Comparison of ENCODE assay signal across 13 cellular contexts in genomic region chr2:223538920-223539440, GRCh38.
A peak's percentile ranks its signal among the peaks of the same experiment; 100 is the strongest.
DNase-seq lines count a peak whose midpoint lies in the region; ATAC-seq, FAIRE-seq and TF ChIP-seq lines count a peak whose summit lies in the region.
"Had no signal": no experiment of that assay in that cellular context is flagged by ENCODE, and none has a peak within 500 bp of the region (broad histone marks: within the 10 kb centered on the region; RNA-seq: fewer than 3 reads in every experiment).

No MANE protein-coding gene starts in this region.

- no peak for DNase-seq in MCF 10A (ENCODE audit: unreplicated experiment)
- no peak for DNase-seq in breast epithelium (ENCODE audit: low spot score in 2 of 2)
- no peak for DNase-seq in SK-N-MC (ENCODE audit: low read depth, low spot score)
- DNase-seq in right cardiac atrium, result peak in 2 of 3 donors; percentile 37 to 47
- DNase-seq in type B pancreatic cell (ENCODE audit: extremely low spot score, unreplicated experiment), result no peak
- no peak for DNase-seq in frontal cortex (ENCODE audit: low spot score in 2 of 2)
- no peak for DNase-seq in GDM1 (lab: John Stamatoyannopoulos, UW)
- DNase-seq: activated CD4-positive, CD25-positive, alpha-beta regulatory T cell treated with anti-CD3 and anti-CD28 coated beads, Interleukin-2, amount 50 U/mL, for 72 hours; activated naive CD4-positive, alpha-beta T cell treated with anti-CD3 and anti-CD28 coated beads, Interleukin-2, amount 10 ng/mL, durations not matched to agents 7 days and 5 days; immature natural killer cell; uterus had no signal

- intact Hi-C loops in MCF 10A (cut with micrococcal nuclease) (no loop called here), breast epithelium (cut with DNase I; ENCODE audit: low total_unique reads) (no loop called here), right cardiac atrium (cut with DNase I) (loop anchor here in 1 of 4 donors (10.0 kb wide), 1 partner anchor 74 kb away; no protein-coding TSS in a partner anchor)

- no peak for FAIRE-seq in frontal cortex (lab: Jason Lieb, UNC)

- H3K4me1 ChIP-seq in breast epithelium (no peaks in the 10 kb centered on the region), right cardiac atrium (ENCODE audit: control insufficient read depth, insufficient read depth, low read length) (peaks cover 2% of the 10 kb centered on the region)
- H3K4me1 ChIP-seq: prostate gland, uterus had no signal

- H3K4me3 Mint-ChIP-seq in MCF 10A (ENCODE audit: unreplicated experiment) (no peak overlapping the region), type B pancreatic cell (peak overlapping the region; percentile 50)
- H3K4me3 Mint-ChIP-seq: activated naive CD4-positive, alpha-beta T cell treated with anti-CD3 and anti-CD28 coated beads, Interleukin-2, amount 10 ng/mL, durations not matched to agents 7 days and 5 days; immature natural killer cell had no signal

- no TSS peak for BruUV-seq in MCF 10A (replicated peaks; lab: Mats Ljungman, UMichigan)

- no peak for TF ChIP-seq POLR2A in breast epithelium (IDR thresholded peaks at IDR 0.05)

- H3K36me3 Mint-ChIP-seq in MCF 10A (ENCODE audit: insufficient read depth, unreplicated experiment) (no peaks in the 10 kb centered on the region), type B pancreatic cell (no peaks in the 10 kb centered on the region)
- H3K36me3 Mint-ChIP-seq: activated naive CD4-positive, alpha-beta T cell treated with anti-CD3 and anti-CD28 coated beads, Interleukin-2, amount 10 ng/mL, durations not matched to agents 7 days and 5 days; immature natural killer cell had no signal

- H3K4me3 ChIP-seq in breast epithelium (no peak overlapping the region), SK-N-MC (no peak overlapping the region), right cardiac atrium (ENCODE audit: low read length) (no peak overlapping the region)
- H3K4me3 ChIP-seq: prostate gland, uterus had no signal

- H3K27ac Mint-ChIP-seq in MCF 10A (ENCODE audit: low read depth, unreplicated experiment), result peak overlapping the region; percentile 82
- H3K27ac Mint-ChIP-seq in type B pancreatic cell, result peak overlapping the region; percentile 81
- H3K27ac Mint-ChIP-seq: activated naive CD4-positive, alpha-beta T cell treated with anti-CD3 and anti-CD28 coated beads, Interleukin-2, amount 10 ng/mL, durations not matched to agents 7 days and 5 days; immature natural killer cell had no signal

- CTCF ChIA-PET in MCF 10A (lab: Yijun Ruan, JAX), result interaction anchor here (0.5 to 1.1 kb wide), 3 partner anchors 40 to 291 kb away, joined by 3 to 6 read pairs (median 3); no protein-coding TSS in a partner anchor

- TF ChIP-seq CTCF in MCF 10A (IDR thresholded peaks at IDR 0.05; ENCODE audit: unreplicated experiment) (no peak), breast epithelium (IDR thresholded peaks at IDR 0.05) (no peak), type B pancreatic cell (conservative IDR thresholded peaks at IDR 0.05) (no peak)

- 12% methylated on average over 8 of the region's 8 CpGs for WGBS in right cardiac atrium

- peaks cover 27% of the 10 kb centered on the region for H3K4me1 Mint-ChIP-seq in MCF 10A (ENCODE audit: insufficient read depth, unreplicated experiment)
- H3K4me1 Mint-ChIP-seq in type B pancreatic cell (ENCODE audit: unreplicated experiment), result peaks cover 18% of the 10 kb centered on the region
- H3K4me1 Mint-ChIP-seq: activated naive CD4-positive, alpha-beta T cell treated with anti-CD3 and anti-CD28 coated beads, Interleukin-2, amount 10 ng/mL, durations not matched to agents 7 days and 5 days; immature natural killer cell had no signal

- H3K27ac ChIP-seq in breast epithelium (no peak overlapping the region), SK-N-MC (peak overlapping the region; percentile 69), right cardiac atrium (ENCODE audit: low read length) (peak overlapping the region; percentile 88)
- H3K27ac ChIP-seq: prostate gland had no signal

- ATAC-seq in right cardiac atrium, result peak; percentile 75 to 88
- ATAC-seq in GM18517 (IDR thresholded peaks at IDR 0.05; ENCODE audit: unreplicated experiment), result no peak

- H3K27me3 Mint-ChIP-seq in MCF 10A (ENCODE audit: insufficient read depth, unreplicated experiment) (no peaks in the 10 kb centered on the region), type B pancreatic cell (no peaks in the 10 kb centered on the region)
- H3K27me3 Mint-ChIP-seq: activated naive CD4-positive, alpha-beta T cell treated with anti-CD3 and anti-CD28 coated beads, Interleukin-2, amount 10 ng/mL, durations not matched to agents 7 days and 5 days had no signal

- peak overlapping the region; percentile 13 for H3K9ac ChIP-seq in SK-N-MC (ENCODE audit: insufficient read length)

- H3K9me3 ChIP-seq in breast epithelium (no peaks in the 10 kb centered on the region), SK-N-MC (ENCODE audit: low read depth, low read length) (no peaks in the 10 kb centered on the region), right cardiac atrium (ENCODE audit: control insufficient read depth, low read length) (no peaks in the 10 kb centered on the region)
- H3K9me3 ChIP-seq: prostate gland, uterus had no signal

- H3K9me3 Mint-ChIP-seq in MCF 10A (ENCODE audit: unreplicated experiment) (no peaks in the 10 kb centered on the region), type B pancreatic cell (no peaks in the 10 kb centered on the region)
- H3K9me3 Mint-ChIP-seq: activated naive CD4-positive, alpha-beta T cell treated with anti-CD3 and anti-CD28 coated beads, Interleukin-2, amount 10 ng/mL, durations not matched to agents 7 days and 5 days had no signal

- POLR2A ChIA-PET in MCF 10A (lab: Yijun Ruan, JAX), result interaction anchor here (0.6 to 1.3 kb wide), 3 partner anchors 10 to 47 kb away, joined by 3 to 5 read pairs (median 3); no protein-coding TSS in a partner anchor

- H3K36me3 ChIP-seq in breast epithelium, result no peaks in the 10 kb centered on the region
- H3K36me3 ChIP-seq in SK-N-MC (ENCODE audit: insufficient read depth, low read length), result no peaks in the 10 kb centered on the region
- H3K36me3 ChIP-seq: prostate gland, uterus had no signal

- H3K27me3 ChIP-seq in breast epithelium (no peaks in the 10 kb centered on the region), right cardiac atrium (ENCODE audit: control insufficient read depth, insufficient read depth) (no peaks in the 10 kb centered on the region)
- H3K27me3 ChIP-seq: uterus had no signal

Comparison
In these comparisons a context has a peak if more than half of its experiments do, and no peak if none do; other contexts are left out.
1. DNase-seq: peak in right cardiac atrium (2 of 3); none in MCF 10A (single experiment), breast epithelium (0 of 2), SK-N-MC (single experiment), type B pancreatic cell (single experiment), frontal cortex (0 of 2) and GDM1 (single experiment).
2. H3K27ac ChIP-seq: peak in SK-N-MC (single experiment) and right cardiac atrium (single experiment); none in breast epithelium (0 of 2).